ENCODE assay signal across 1 cellular context in the genomic region with DNA sequence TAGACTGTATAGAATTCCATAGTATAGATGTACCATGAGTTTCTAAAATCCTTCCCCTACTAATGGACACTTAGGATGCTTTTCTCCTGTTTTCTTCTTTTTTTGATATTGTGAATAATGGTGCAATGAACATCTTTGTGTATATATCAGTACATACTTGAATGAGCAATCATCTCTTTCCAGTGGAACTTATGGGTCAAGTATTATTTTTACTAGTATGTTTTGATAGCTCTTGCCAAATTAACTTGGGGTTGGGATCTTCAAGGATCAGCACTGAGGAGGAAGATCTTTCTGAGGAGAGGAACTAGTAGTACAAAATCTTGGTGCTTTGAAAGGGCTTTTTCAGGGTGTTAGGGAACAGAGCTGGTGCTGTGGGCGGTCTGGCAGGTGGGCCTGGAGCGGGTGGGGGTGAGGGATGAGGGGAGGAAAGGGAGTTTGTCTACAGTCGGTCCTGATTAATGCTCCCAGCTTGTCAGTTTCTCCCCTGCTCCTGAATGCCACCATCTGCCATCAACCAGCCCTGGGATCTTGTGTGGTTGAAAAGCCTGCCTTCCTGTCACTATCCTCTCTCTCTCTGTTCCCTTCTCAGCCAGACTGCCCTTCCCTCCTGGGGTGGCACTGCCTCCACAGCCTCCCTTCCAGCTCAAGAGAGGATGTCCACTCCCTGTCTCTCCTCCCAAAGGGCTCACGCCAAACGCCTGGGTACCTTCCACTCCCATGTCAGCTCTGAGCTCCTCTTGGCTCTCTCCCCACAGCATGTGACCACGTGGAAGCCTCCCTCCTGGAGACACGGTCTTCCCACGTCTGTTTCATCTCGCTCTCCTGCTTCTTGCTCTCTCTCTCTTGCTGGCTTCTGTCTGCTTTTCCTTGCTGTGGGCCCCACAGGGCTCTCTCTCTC.
TF ChIP-seq lines count a peak whose summit lies in the region.

No MANE protein-coding gene starts in this region.

TF ChIP-seq in H1, 55 proteins besides CTCF, POLR2A, EP300 and RAD21:
- TF ChIP-seq EZH2 (IDR thresholded peaks at IDR 0.05; ENCODE audit: low read depth, low read length, severe bottlenecking): no peak
- TF ChIP-seq RXRA (IDR thresholded peaks at IDR 0.05; ENCODE audit: insufficient read depth, low read depth, low read length): no peak
- TF ChIP-seq EGR1 (IDR thresholded peaks at IDR 0.05; ENCODE audit: borderline replicate concordance, low read depth, low read length): no peak
- no peak for TF ChIP-seq BCL11A (IDR thresholded peaks at IDR 0.05; ENCODE audit: low read depth in 2 of 2, low read length in 2 of 2)
- TF ChIP-seq CBX8 (IDR thresholded peaks at IDR 0.05; ENCODE audit: borderline replicate concordance, low read depth, low read length): no peak
- no peak for TF ChIP-seq RNF2 (IDR thresholded peaks at IDR 0.05; ENCODE audit: borderline replicate concordance, low read depth, low read length, missing control alignments, poor library complexity, severe bottlenecking)
- TF ChIP-seq NANOG (IDR thresholded peaks at IDR 0.05; ENCODE audit: insufficient read depth, low read depth, low read length, poor library complexity, severe bottlenecking): no peak
- no peak for TF ChIP-seq CTBP2 (IDR thresholded peaks at IDR 0.05; ENCODE audit: borderline replicate concordance, insufficient read depth, insufficient read length, low read length)
- TF ChIP-seq BRCA1 (IDR thresholded peaks at IDR 0.05; ENCODE audit: low read depth, low read length): no peak
- TF ChIP-seq MAFK (IDR thresholded peaks at IDR 0.05; ENCODE audit: low read depth, low read length): no peak
- TF ChIP-seq KDM1A (IDR thresholded peaks at IDR 0.05; ENCODE audit: borderline replicate concordance, low read length): no peak
- no peak for TF ChIP-seq RBBP5 (IDR thresholded peaks at IDR 0.05; ENCODE audit: borderline replicate concordance, low read depth, low read length)
- no peak for TF ChIP-seq RFX5 (IDR thresholded peaks at IDR 0.05; ENCODE audit: borderline replicate concordance, low read depth, low read length)
- no peak for TF ChIP-seq SAP30 (IDR thresholded peaks at IDR 0.05; ENCODE audit: insufficient read depth, insufficient replicate concordance, low read length)
- TF ChIP-seq ZNF274 (IDR thresholded peaks at IDR 0.05; ENCODE audit: borderline replicate concordance, extremely low read depth, low read length): no peak
- TF ChIP-seq, protein P1, sequence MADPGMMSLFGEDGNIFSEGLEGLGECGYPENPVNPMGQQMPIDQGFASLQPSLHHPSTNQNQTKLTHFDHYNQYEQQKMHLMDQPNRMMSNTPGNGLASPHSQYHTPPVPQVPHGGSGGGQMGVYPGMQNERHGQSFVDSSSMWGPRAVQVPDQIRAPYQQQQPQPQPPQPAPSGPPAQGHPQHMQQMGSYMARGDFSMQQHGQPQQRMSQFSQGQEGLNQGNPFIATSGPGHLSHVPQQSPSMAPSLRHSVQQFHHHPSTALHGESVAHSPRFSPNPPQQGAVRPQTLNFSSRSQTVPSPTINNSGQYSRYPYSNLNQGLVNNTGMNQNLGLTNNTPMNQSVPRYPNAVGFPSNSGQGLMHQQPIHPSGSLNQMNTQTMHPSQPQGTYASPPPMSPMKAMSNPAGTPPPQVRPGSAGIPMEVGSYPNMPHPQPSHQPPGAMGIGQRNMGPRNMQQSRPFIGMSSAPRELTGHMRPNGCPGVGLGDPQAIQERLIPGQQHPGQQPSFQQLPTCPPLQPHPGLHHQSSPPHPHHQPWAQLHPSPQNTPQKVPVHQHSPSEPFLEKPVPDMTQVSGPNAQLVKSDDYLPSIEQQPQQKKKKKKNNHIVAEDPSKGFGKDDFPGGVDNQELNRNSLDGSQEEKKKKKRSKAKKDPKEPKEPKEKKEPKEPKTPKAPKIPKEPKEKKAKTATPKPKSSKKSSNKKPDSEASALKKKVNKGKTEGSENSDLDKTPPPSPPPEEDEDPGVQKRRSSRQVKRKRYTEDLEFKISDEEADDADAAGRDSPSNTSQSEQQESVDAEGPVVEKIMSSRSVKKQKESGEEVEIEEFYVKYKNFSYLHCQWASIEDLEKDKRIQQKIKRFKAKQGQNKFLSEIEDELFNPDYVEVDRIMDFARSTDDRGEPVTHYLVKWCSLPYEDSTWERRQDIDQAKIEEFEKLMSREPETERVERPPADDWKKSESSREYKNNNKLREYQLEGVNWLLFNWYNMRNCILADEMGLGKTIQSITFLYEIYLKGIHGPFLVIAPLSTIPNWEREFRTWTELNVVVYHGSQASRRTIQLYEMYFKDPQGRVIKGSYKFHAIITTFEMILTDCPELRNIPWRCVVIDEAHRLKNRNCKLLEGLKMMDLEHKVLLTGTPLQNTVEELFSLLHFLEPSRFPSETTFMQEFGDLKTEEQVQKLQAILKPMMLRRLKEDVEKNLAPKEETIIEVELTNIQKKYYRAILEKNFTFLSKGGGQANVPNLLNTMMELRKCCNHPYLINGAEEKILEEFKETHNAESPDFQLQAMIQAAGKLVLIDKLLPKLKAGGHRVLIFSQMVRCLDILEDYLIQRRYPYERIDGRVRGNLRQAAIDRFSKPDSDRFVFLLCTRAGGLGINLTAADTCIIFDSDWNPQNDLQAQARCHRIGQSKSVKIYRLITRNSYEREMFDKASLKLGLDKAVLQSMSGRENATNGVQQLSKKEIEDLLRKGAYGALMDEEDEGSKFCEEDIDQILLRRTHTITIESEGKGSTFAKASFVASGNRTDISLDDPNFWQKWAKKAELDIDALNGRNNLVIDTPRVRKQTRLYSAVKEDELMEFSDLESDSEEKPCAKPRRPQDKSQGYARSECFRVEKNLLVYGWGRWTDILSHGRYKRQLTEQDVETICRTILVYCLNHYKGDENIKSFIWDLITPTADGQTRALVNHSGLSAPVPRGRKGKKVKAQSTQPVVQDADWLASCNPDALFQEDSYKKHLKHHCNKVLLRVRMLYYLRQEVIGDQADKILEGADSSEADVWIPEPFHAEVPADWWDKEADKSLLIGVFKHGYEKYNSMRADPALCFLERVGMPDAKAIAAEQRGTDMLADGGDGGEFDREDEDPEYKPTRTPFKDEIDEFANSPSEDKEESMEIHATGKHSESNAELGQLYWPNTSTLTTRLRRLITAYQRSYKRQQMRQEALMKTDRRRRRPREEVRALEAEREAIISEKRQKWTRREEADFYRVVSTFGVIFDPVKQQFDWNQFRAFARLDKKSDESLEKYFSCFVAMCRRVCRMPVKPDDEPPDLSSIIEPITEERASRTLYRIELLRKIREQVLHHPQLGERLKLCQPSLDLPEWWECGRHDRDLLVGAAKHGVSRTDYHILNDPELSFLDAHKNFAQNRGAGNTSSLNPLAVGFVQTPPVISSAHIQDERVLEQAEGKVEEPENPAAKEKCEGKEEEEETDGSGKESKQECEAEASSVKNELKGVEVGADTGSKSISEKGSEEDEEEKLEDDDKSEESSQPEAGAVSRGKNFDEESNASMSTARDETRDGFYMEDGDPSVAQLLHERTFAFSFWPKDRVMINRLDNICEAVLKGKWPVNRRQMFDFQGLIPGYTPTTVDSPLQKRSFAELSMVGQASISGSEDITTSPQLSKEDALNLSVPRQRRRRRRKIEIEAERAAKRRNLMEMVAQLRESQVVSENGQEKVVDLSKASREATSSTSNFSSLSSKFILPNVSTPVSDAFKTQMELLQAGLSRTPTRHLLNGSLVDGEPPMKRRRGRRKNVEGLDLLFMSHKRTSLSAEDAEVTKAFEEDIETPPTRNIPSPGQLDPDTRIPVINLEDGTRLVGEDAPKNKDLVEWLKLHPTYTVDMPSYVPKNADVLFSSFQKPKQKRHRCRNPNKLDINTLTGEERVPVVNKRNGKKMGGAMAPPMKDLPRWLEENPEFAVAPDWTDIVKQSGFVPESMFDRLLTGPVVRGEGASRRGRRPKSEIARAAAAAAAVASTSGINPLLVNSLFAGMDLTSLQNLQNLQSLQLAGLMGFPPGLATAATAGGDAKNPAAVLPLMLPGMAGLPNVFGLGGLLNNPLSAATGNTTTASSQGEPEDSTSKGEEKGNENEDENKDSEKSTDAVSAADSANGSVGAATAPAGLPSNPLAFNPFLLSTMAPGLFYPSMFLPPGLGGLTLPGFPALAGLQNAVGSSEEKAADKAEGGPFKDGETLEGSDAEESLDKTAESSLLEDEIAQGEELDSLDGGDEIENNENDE (IDR thresholded peaks at IDR 0.05; ENCODE audit: insufficient replicate concordance, low read length): no peak
- TF ChIP-seq CHD1 (IDR thresholded peaks at IDR 0.05; ENCODE audit: low read depth, low read length): no peak
- TF ChIP-seq CEBPB (IDR thresholded peaks at IDR 0.05; ENCODE audit: low read depth, low read length): no peak
- TF ChIP-seq, protein P2, sequence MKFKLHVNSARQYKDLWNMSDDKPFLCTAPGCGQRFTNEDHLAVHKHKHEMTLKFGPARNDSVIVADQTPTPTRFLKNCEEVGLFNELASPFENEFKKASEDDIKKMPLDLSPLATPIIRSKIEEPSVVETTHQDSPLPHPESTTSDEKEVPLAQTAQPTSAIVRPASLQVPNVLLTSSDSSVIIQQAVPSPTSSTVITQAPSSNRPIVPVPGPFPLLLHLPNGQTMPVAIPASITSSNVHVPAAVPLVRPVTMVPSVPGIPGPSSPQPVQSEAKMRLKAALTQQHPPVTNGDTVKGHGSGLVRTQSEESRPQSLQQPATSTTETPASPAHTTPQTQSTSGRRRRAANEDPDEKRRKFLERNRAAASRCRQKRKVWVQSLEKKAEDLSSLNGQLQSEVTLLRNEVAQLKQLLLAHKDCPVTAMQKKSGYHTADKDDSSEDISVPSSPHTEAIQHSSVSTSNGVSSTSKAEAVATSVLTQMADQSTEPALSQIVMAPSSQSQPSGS (IDR thresholded peaks at IDR 0.05; ENCODE audit: low read length): no peak
- no peak for TF ChIP-seq JUN (IDR thresholded peaks at IDR 0.05; ENCODE audit: low read depth, low read length)
TF ChIP-seq in H1: peak in this region for 0.
